In genomic region chr2:229860334-229860733, GRCh38 we compare ENCODE assay signal across 23 cellular contexts.
DNase-seq lines count a peak whose midpoint lies in the region; ATAC-seq, FAIRE-seq and TF ChIP-seq lines count a peak whose summit lies in the region.
"Had no signal": no experiment of that assay in that cellular context is flagged by ENCODE, and none has a peak within 500 bp of the region (broad histone marks: within the 10 kb centered on the region; RNA-seq: fewer than 3 reads in every experiment).

No MANE protein-coding gene starts in this region.

- no peak overlapping the region for H3K4me2 ChIP-seq in K562 (ENCODE audit: insufficient read depth, low read length)
- H3K4me2 ChIP-seq: BLaER1 treated with 17β-estradiol and CSF1 and Interleukin-3, amounts not matched to agents 10 nM and 100 nM had no signal

- no peak overlapping the region for H3K4me3 Mint-ChIP-seq in CD8-positive, alpha-beta T cell
- H3K4me3 Mint-ChIP-seq: CD14-positive monocyte, HFFc6 had no signal

- in situ Hi-C loops in K562 (cut with MboI): no loop called here

- TF ChIP-seq CTCF in cardiac muscle cell (IDR thresholded peaks at IDR 0.05; ENCODE audit: low read depth, low read length): no peak
- no peak for TF ChIP-seq CTCF in left ventricle myocardium inferior (IDR thresholded peaks at IDR 0.05; ENCODE audit: borderline replicate concordance)
- no peak for TF ChIP-seq CTCF in CD8-positive, alpha-beta T cell (IDR thresholded peaks at IDR 0.05)
- TF ChIP-seq CTCF in K562 (IDR thresholded peaks at IDR 0.05 in 2 of 3, conservative IDR thresholded peaks at IDR 0.05 in 1 of 3; ENCODE audit: insufficient read depth in 2 of 3, low read depth in 1 of 3, low read length in 3 of 3): no peak

- no peak for TF ChIP-seq EP300 in K562 (IDR thresholded peaks at IDR 0.05; ENCODE audit: low read length)

- CTCF ChIA-PET in CD8-positive, alpha-beta T cell (lab: Charles Lee): interaction anchor here (1.4 kb wide), 1 partner anchor 8 kb away, joined by 4 read pairs; no protein-coding TSS in a partner anchor
- CTCF ChIA-PET in K562 (lab: Yijun Ruan, JAX; ENCODE audit: low intra/inter-chr PET ratio): no interaction called here

- BruUV-seq in K562 (replicated peaks; lab: Mats Ljungman, UMichigan): no TSS peak

- H3K4me1 Mint-ChIP-seq in CD8-positive, alpha-beta T cell (ENCODE audit: low read depth): peaks cover 53% of the 10 kb centered on the region

- H3K27me3 Mint-ChIP-seq in CD8-positive, alpha-beta T cell (ENCODE audit: low read depth): no peaks in the 10 kb centered on the region
- H3K27me3 Mint-ChIP-seq: CD4-positive, alpha-beta memory T cell had no signal

- no peak for TF ChIP-seq POLR2A in K562 (conservative IDR thresholded peaks at IDR 0.05)

- TF ChIP-seq RAD21 in K562 (CRISPR knock-in tag; conservative IDR thresholded peaks at IDR 0.05 in 1 of 2, IDR thresholded peaks at IDR 0.05 in 1 of 2): no peak

- no peak for FAIRE-seq in K562 (lab: Jason Lieb, UNC)
- FAIRE-seq: G401.6, GM18507, H54 had no signal

- H2AFZ ChIP-seq in K562 (ENCODE audit: low read depth, low read length): no peak overlapping the region

- no peak for ATAC-seq in CD8-positive, alpha-beta T cell
- no peak for ATAC-seq in K562

- H3K9me3 Mint-ChIP-seq in CD8-positive, alpha-beta T cell: no peaks in the 10 kb centered on the region
- H3K9me3 Mint-ChIP-seq: CD14-positive monocyte, HFFc6 had no signal

- intact Hi-C loops in left ventricle myocardium inferior (cut with micrococcal nuclease): no loop called here
- intact Hi-C loops in CD8-positive, alpha-beta T cell (cut with DNase I, micrococcal nuclease): loop anchor here in 1 of 2 experiments (2.0 kb wide), 1 partner anchor 14 kb away; no protein-coding TSS in a partner anchor
- intact Hi-C loops in K562 (cut with micrococcal nuclease): no loop called here

- no peaks in the 10 kb centered on the region for H3K4me1 ChIP-seq in cardiac muscle cell (ENCODE audit: low read depth)
- H3K4me1 ChIP-seq in left ventricle myocardium inferior: peaks cover 41% of the 10 kb centered on the region
- H3K4me1 ChIP-seq in CD8-positive, alpha-beta T cell (ENCODE audit: insufficient read depth, low read length): peaks cover 13% of the 10 kb centered on the region
- H3K4me1 ChIP-seq in K562 (replicated peaks in 1 of 2; ENCODE audit: control insufficient read depth in 2 of 2, insufficient read depth in 2 of 2, low read length in 2 of 2): no peaks in the 10 kb centered on the region
- H3K4me1 ChIP-seq: BE2C, HAP-1 had no signal

- H3K9me3 ChIP-seq in cardiac muscle cell (ENCODE audit: low read depth): no peaks in the 10 kb centered on the region
- no peaks in the 10 kb centered on the region for H3K9me3 ChIP-seq in left ventricle myocardium inferior (replicated peaks)
- H3K9me3 ChIP-seq in CD8-positive, alpha-beta T cell (ENCODE audit: low read length): no peaks in the 10 kb centered on the region
- H3K9me3 ChIP-seq in K562 (replicated peaks; ENCODE audit: control insufficient read depth, insufficient read depth, low read depth, low read length): no peaks in the 10 kb centered on the region
- H3K9me3 ChIP-seq: BE2C, Caco-2, HAP-1 had no signal

- peak overlapping the region; percentile 14 for H3K27ac ChIP-seq in cardiac muscle cell
- H3K27ac ChIP-seq in left ventricle myocardium inferior (replicated peaks): no peak overlapping the region
- H3K27ac ChIP-seq in CD8-positive, alpha-beta T cell (ENCODE audit: low read depth, low read length): no peak overlapping the region
- no peak overlapping the region for H3K27ac ChIP-seq in K562 (ENCODE audit: extremely low read depth, low read depth, low read length)
- H3K27ac ChIP-seq: 22Rv1; BLaER1 treated with 17β-estradiol and CSF1 and Interleukin-3, amounts not matched to agents 10 nM and 100 nM had no signal

- no peaks in the 10 kb centered on the region for H4K20me1 ChIP-seq in K562 (replicated peaks; ENCODE audit: control insufficient read depth, insufficient read depth, low read length)

- no peaks in the 10 kb centered on the region for H3K9me1 ChIP-seq in K562 (ENCODE audit: control insufficient read depth, insufficient read depth, low read length)

- H3K36me3 ChIP-seq in cardiac muscle cell (peaks cover 21% of the 10 kb centered on the region), left ventricle myocardium inferior (peaks cover 31% of the 10 kb centered on the region), K562 (ENCODE audit: control insufficient read depth, insufficient read depth, low read length) (peaks cover 38% of the 10 kb centered on the region; the same call in 2 of the 3 replicates)
- peaks cover 7% of the 10 kb centered on the region for H3K36me3 ChIP-seq in CD8-positive, alpha-beta T cell (ENCODE audit: insufficient read depth, low read length)

- no peak for DNase-seq in cardiac muscle cell (ENCODE audit: low read depth in 1 of 2, low spot score in 1 of 2)
- DNase-seq in left ventricle myocardium inferior: no peak
- no peak for DNase-seq in CD8-positive, alpha-beta T cell
- no peak for DNase-seq in K562 (ENCODE audit: extremely low read depth in 1 of 4, low spot score in 3 of 4)
- no peak for DNase-seq in NCI-H1092 (lab: John Stamatoyannopoulos, UW)
- no peak for DNase-seq in anterior cingulate cortex (lab: John Stamatoyannopoulos, UW)
- DNase-seq in NCI-H748 treated with DMSO at 0.1 percent for 48 hours (lab: John Stamatoyannopoulos, UW): no peak
- DNase-seq: ACHN; AML-193; BE2C; Caco-2; CD4-positive, alpha-beta memory T cell; DMS153; DND-41; GOT3; HFFc6 had no signal

- POLR2A ChIA-PET in CD8-positive, alpha-beta T cell (lab: Charles Lee): no interaction called here
- POLR2A ChIA-PET in K562 (lab: Yijun Ruan, JAX): no interaction called here

- H3K4me3 ChIP-seq in cardiac muscle cell (no peak overlapping the region), left ventricle myocardium inferior (no peak overlapping the region), K562 (no peak overlapping the region)
- no peak overlapping the region for H3K4me3 ChIP-seq in CD8-positive, alpha-beta T cell (ENCODE audit: low read depth, low read length)
- H3K4me3 ChIP-seq: BLaER1 treated with 17β-estradiol and CSF1 and Interleukin-3, amounts not matched to agents 10 nM and 100 nM; HAP-1 had no signal

- H3K27me3 ChIP-seq in cardiac muscle cell (no peaks in the 10 kb centered on the region), left ventricle myocardium inferior (ENCODE audit: low read depth) (no peaks in the 10 kb centered on the region), K562 (ENCODE audit: control insufficient read depth in 2 of 2, insufficient read depth in 2 of 2, low read length in 2 of 2) (no peaks in the 10 kb centered on the region)
- no peaks in the 10 kb centered on the region for H3K27me3 ChIP-seq in CD8-positive, alpha-beta T cell (ENCODE audit: insufficient read depth, low read length)
- H3K27me3 ChIP-seq: BE2C; BLaER1 treated with 17β-estradiol and CSF1 and Interleukin-3, amounts not matched to agents 10 nM and 100 nM had no signal

- H3K79me2 ChIP-seq in K562 (ENCODE audit: control insufficient read depth, insufficient read depth, low read length): peaks cover 33% of the 10 kb centered on the region

- peak overlapping the region; percentile 66 for H3K27ac Mint-ChIP-seq in CD8-positive, alpha-beta T cell
- H3K27ac Mint-ChIP-seq: CD14-positive monocyte had no signal

- H3K36me3 Mint-ChIP-seq in CD8-positive, alpha-beta T cell: peaks cover 49% of the 10 kb centered on the region

- H3K9ac ChIP-seq in K562 (ENCODE audit: insufficient read depth in 1 of 2, low read depth in 2 of 2, low read length in 2 of 2): no peak overlapping the region
- H3K9ac ChIP-seq: BLaER1 treated with 17β-estradiol and CSF1 and Interleukin-3, amounts not matched to agents 10 nM and 100 nM had no signal

- WGBS in K562 (ENCODE audit: insufficient coverage, low coverage, missing lambda C conversion rate): no CpG with 5 or more reads among the region's 1 CpG

TF ChIP-seq in K562, 482 proteins besides CTCF, POLR2A, EP300 and RAD21 (continues in another document):
- TF ChIP-seq ZNF57 (CRISPR knock-in tag; IDR thresholded peaks at IDR 0.05) (no peak), ZNF282 (CRISPR knock-in tag; IDR thresholded peaks at IDR 0.05) (no peak), ZNF785 (CRISPR knock-in tag; IDR thresholded peaks at IDR 0.05) (no peak), ZNF316 (IDR thresholded peaks at IDR 0.05) (peak; percentile 77), MEIS2 (IDR thresholded peaks at IDR 0.05; ENCODE audit: partially characterized antibody) (no peak), ATF3 (IDR thresholded peaks at IDR 0.05) (no peak), ATF3 (CRISPR knock-in tag; conservative IDR thresholded peaks at IDR 0.05) (no peak), SNRNP70 (optimal IDR thresholded peaks at IDR 0.05; ENCODE audit: low read depth, low read length) (no peak), TFAP4 (CRISPR knock-in tag; IDR thresholded peaks at IDR 0.05; ENCODE audit: borderline replicate concordance) (no peak), MTA2 (IDR thresholded peaks at IDR 0.05; ENCODE audit: low read depth) (no peak), MAFK (IDR thresholded peaks at IDR 0.05; ENCODE audit: low read length) (peak; percentile 58), POLR2H (tag; IDR thresholded peaks at IDR 0.05; ENCODE audit: low read depth) (no peak), MAFG (tag; conservative IDR thresholded peaks at IDR 0.05) (peak; percentile 49; the same call in 1 of the 2 replicates), DMBX1 (CRISPR knock-in tag; IDR thresholded peaks at IDR 0.05; ENCODE audit: borderline replicate concordance) (no peak)
